Comparison of ENCODE assay signal across 12 cellular contexts in genomic region chr12:54047160-54047963, GRCh38. TPM values are rescaled to one million over a fixed set of nuclear protein-coding genes. Genes with fewer than 3 reads are reported as not detected.
DNase-seq lines count a peak whose midpoint lies in the region; ATAC-seq and TF ChIP-seq lines count a peak whose summit lies in the region.
"Had no signal": no experiment of that assay in that cellular context is flagged by ENCODE, and none has a peak within 500 bp of the region (broad histone marks: within the 10 kb centered on the region; RNA-seq: fewer than 3 reads in every experiment).

No MANE protein-coding gene starts in this region.

- peaks cover 24% of the 10 kb centered on the region for H3K4me1 ChIP-seq in CD4-positive, alpha-beta memory T cell (ENCODE audit: insufficient read depth, low read length)
- no peaks in the 10 kb centered on the region for H3K4me1 ChIP-seq in endodermal cell (ENCODE audit: control insufficient read depth, insufficient read depth, low read length)
- H3K4me1 ChIP-seq in neural progenitor cell: no peaks in the 10 kb centered on the region
- no peaks in the 10 kb centered on the region; the same call in 1 of the 2 replicates for H3K4me1 ChIP-seq in GM23248 (ENCODE audit: insufficient read depth)

- no peak overlapping the region for H3K9ac ChIP-seq in endodermal cell (ENCODE audit: extremely low read depth, low read length, poor library complexity, severe bottlenecking)
- H3K9ac ChIP-seq in neural progenitor cell: no peak overlapping the region
- no peak overlapping the region for H3K9ac ChIP-seq in GM23248

- H3K36me3 ChIP-seq in CD4-positive, alpha-beta memory T cell (ENCODE audit: insufficient read depth, low read length): no peaks in the 10 kb centered on the region
- H3K36me3 ChIP-seq in endodermal cell (ENCODE audit: control insufficient read depth, insufficient read depth, low read length) (no peaks in the 10 kb centered on the region), neural progenitor cell (no peaks in the 10 kb centered on the region), GM23248 (ENCODE audit: low read depth) (no peaks in the 10 kb centered on the region)

- in situ Hi-C loops in GM23248 (cut with MboI): no loop called here

- H3K4me2 ChIP-seq in neural progenitor cell: no peak overlapping the region
- H3K4me2 ChIP-seq in GM23248 (ENCODE audit: unreplicated experiment): no peak overlapping the region

- no peak for ATAC-seq in GM21786 (IDR thresholded peaks at IDR 0.05; ENCODE audit: unreplicated experiment)
- ATAC-seq in GM19452 (IDR thresholded peaks at IDR 0.05; ENCODE audit: unreplicated experiment): no peak

- H3K27ac ChIP-seq in CD4-positive, alpha-beta memory T cell (ENCODE audit: low read depth, low read length): no peak overlapping the region
- H3K27ac ChIP-seq in endodermal cell (ENCODE audit: low read depth, low read length) (no peak overlapping the region), neural progenitor cell (no peak overlapping the region), GM23248 (no peak overlapping the region)

- no peak overlapping the region for H3K27ac Mint-ChIP-seq in CD4-positive, alpha-beta memory T cell
- H3K27ac Mint-ChIP-seq in IgD-negative memory B cell (peak overlapping the region in 1 of 3 donors; percentile 9), endodermal cell (no peak overlapping the region), neural progenitor cell (no peak overlapping the region)

- H3K27me3 Mint-ChIP-seq in CD4-positive, alpha-beta memory T cell: peaks cover 67 to 84% of the 10 kb centered on the region in 2 donors
- H3K27me3 Mint-ChIP-seq in IgD-negative memory B cell: peaks cover 64% of the 10 kb centered on the region
- H3K27me3 Mint-ChIP-seq in endodermal cell (ENCODE audit: insufficient read depth): peaks cover 100% of the 10 kb centered on the region
- peaks cover 95% of the 10 kb centered on the region for H3K27me3 Mint-ChIP-seq in neural progenitor cell (ENCODE audit: insufficient read depth, low read depth)

- no peaks in the 10 kb centered on the region for H3K9me3 ChIP-seq in CD4-positive, alpha-beta memory T cell (ENCODE audit: control insufficient read depth in 1 of 2, low read length in 2 of 2)
- no peaks in the 10 kb centered on the region for H3K9me3 ChIP-seq in endodermal cell (ENCODE audit: control insufficient read depth, low read length)
- H3K9me3 ChIP-seq in neural progenitor cell (ENCODE audit: low read depth): no peaks in the 10 kb centered on the region
- no peaks in the 10 kb centered on the region for H3K9me3 ChIP-seq in GM23248 (ENCODE audit: low read depth)

- CTCF ChIA-PET in CD4-positive, alpha-beta memory T cell (lab: Charles Lee; ENCODE audit: partially characterized antibody): no interaction called here

- H3K4me3 ChIP-seq in CD4-positive, alpha-beta memory T cell (ENCODE audit: low read length in 2 of 2): no peak overlapping the region
- H3K4me3 ChIP-seq in endodermal cell (ENCODE audit: low read length) (no peak overlapping the region), neural progenitor cell (no peak overlapping the region), GM23248 (no peak overlapping the region)

- TF ChIP-seq CTCF in endodermal cell (conservative IDR thresholded peaks at IDR 0.05) (no peak), neural progenitor cell (IDR thresholded peaks at IDR 0.05) (no peak)

- peak overlapping the region in 5 of 8 donors; percentile 52 to 75 (median 53) for H3K4me3 Mint-ChIP-seq in CD4-positive, alpha-beta memory T cell
- H3K4me3 Mint-ChIP-seq in IgD-negative memory B cell: peak overlapping the region in 3 of 4 donors; percentile 39 to 89 (median 66)
- peak overlapping the region; percentile 29 for H3K4me3 Mint-ChIP-seq in endodermal cell
- no peak overlapping the region for H3K4me3 Mint-ChIP-seq in neural progenitor cell

- H3K79me2 ChIP-seq in neural progenitor cell (ENCODE audit: low read depth) (no peaks in the 10 kb centered on the region), GM23248 (ENCODE audit: insufficient read depth) (peaks cover 32% of the 10 kb centered on the region)

- H3F3A ChIP-seq in neural progenitor cell (ENCODE audit: low read depth) (no peaks in the 10 kb centered on the region), GM23248 (ENCODE audit: insufficient read depth) (no peaks in the 10 kb centered on the region)

- peaks cover 13 to 31% (median 19%) of the 10 kb centered on the region in 4 donors for H3K4me1 Mint-ChIP-seq in CD4-positive, alpha-beta memory T cell
- H3K4me1 Mint-ChIP-seq in IgD-negative memory B cell (peaks cover 4 to 25% (median 11%) of the 10 kb centered on the region in 3 donors), endodermal cell (peaks cover 7% of the 10 kb centered on the region), neural progenitor cell (no peaks in the 10 kb centered on the region)

- H2AFZ ChIP-seq in neural progenitor cell (replicated peaks): no peak overlapping the region
- no peak overlapping the region for H2AFZ ChIP-seq in GM23248

- no peaks in the 10 kb centered on the region for H3K9me2 ChIP-seq in GM23248 (ENCODE audit: insufficient read depth)

- peaks cover 0 to 7% (median 0%) of the 10 kb centered on the region in 8 donors for H3K9me3 Mint-ChIP-seq in CD4-positive, alpha-beta memory T cell
- H3K9me3 Mint-ChIP-seq in IgD-negative memory B cell: no peaks in the 10 kb centered on the region
- H3K9me3 Mint-ChIP-seq in endodermal cell: no peaks in the 10 kb centered on the region
- peaks cover 5% of the 10 kb centered on the region for H3K9me3 Mint-ChIP-seq in neural progenitor cell

- DNase-seq in CD4-positive, alpha-beta memory T cell: no peak
- DNase-seq in endodermal cell: peak; percentile 78
- peak; percentile 63 for DNase-seq in neural progenitor cell (ENCODE audit: low spot score)
- DNase-seq in SHP77 treated with DMSO at 0.1 percent for 48 hours (lab: John Stamatoyannopoulos, UW): no peak
- no peak for DNase-seq in GM23248
- DNase-seq: AML-193, aorta, DMS79 had no signal

- WGBS in endodermal cell (ENCODE audit: insufficient coverage in 1 of 2, insufficient read length in 1 of 2), 2 experiments: 2 to 3% methylated on average over 37 to 61 of the region's 61 CpGs
- 85 to 88% methylated on average over 56 to 61 of the region's 61 CpGs for WGBS in GM23248 (ENCODE audit: low coverage in 1 of 2, low lambda C conversion rate in 2 of 2, missing lambda C conversion rate in 2 of 2), 2 experiments

- POLR2A ChIA-PET in CD4-positive, alpha-beta memory T cell (lab: Charles Lee; ENCODE audit: partially characterized antibody): no interaction called here

- peaks cover 95% of the 10 kb centered on the region for H3K27me3 ChIP-seq in CD4-positive, alpha-beta memory T cell (ENCODE audit: insufficient read depth, low read length)
- peaks cover 100% of the 10 kb centered on the region for H3K27me3 ChIP-seq in endodermal cell (ENCODE audit: control insufficient read depth, insufficient read depth, low read length, poor library complexity, severe bottlenecking)
- H3K27me3 ChIP-seq in neural progenitor cell: peaks cover 100% of the 10 kb centered on the region
- H3K27me3 ChIP-seq in GM23248 (replicated peaks; ENCODE audit: insufficient read depth): no peaks in the 10 kb centered on the region

- intact Hi-C loops in CD4-positive, alpha-beta memory T cell (cut with micrococcal nuclease): no loop called here

- no peaks in the 10 kb centered on the region for H3K36me3 Mint-ChIP-seq in CD4-positive, alpha-beta memory T cell
- H3K36me3 Mint-ChIP-seq in IgD-negative memory B cell: peaks cover 5% of the 10 kb centered on the region
- H3K36me3 Mint-ChIP-seq in endodermal cell (ENCODE audit: low read depth): no peaks in the 10 kb centered on the region
- no peaks in the 10 kb centered on the region for H3K36me3 Mint-ChIP-seq in neural progenitor cell

- peaks cover 70% of the 10 kb centered on the region for H4K20me1 ChIP-seq in neural progenitor cell (ENCODE audit: low read depth)
- H4K20me1 ChIP-seq in GM23248 (ENCODE audit: insufficient read depth): no peaks in the 10 kb centered on the region

RNA-seq across cellular contexts. Expression of gene HOXC4, which starts 6.3 kb away (rescaled TPM):
- total RNA-seq in CD4-positive, alpha-beta memory T cell: not detected
- not detected for polyA plus RNA-seq in CD4-positive, alpha-beta memory T cell
- 2.3 TPM for polyA plus RNA-seq in IgD-negative memory B cell
- total RNA-seq in endodermal cell: not detected
- polyA plus RNA-seq in endodermal cell (2013, experiment 1 of 2): 13.4 TPM
- polyA plus RNA-seq in endodermal cell (2013, experiment 2 of 2): 10.3 TPM
- total RNA-seq in neural progenitor cell (ENCODE audit: low replicate concordance): not detected in 2 replicates
- 2.2 and 3.4 TPM in 2 replicates for total RNA-seq in GM23248 (2014; rRNA removed; shearing (Covaris generic))
- 2.3 and 3.1 TPM in 2 replicates for polyA plus RNA-seq in GM23248 (2016; fragmentation: Nextera tagmentation; extraction: Ambion mirVana)
- total RNA-seq: dermis microvascular lymphatic vessel endothelial cell had no signal

RNA-seq across cellular contexts. Expression of gene HOXC5, which starts 14.5 kb away (rescaled TPM):
- not detected for total RNA-seq in CD4-positive, alpha-beta memory T cell
- polyA plus RNA-seq in CD4-positive, alpha-beta memory T cell: not detected
- not detected for polyA plus RNA-seq in IgD-negative memory B cell
- total RNA-seq in endodermal cell: not detected
- 0.82 TPM for polyA plus RNA-seq in endodermal cell (2013, experiment 1 of 2)
- 1.7 TPM for polyA plus RNA-seq in endodermal cell (2013, experiment 2 of 2)
- total RNA-seq in neural progenitor cell (ENCODE audit: low replicate concordance): not detected in 2 replicates
- total RNA-seq in GM23248 (2014; rRNA removed; shearing (Covaris generic)): 1.1 and 1.8 TPM in 2 replicates
- 0.65 and 1.3 TPM in 2 replicates for polyA plus RNA-seq in GM23248 (2016; fragmentation: Nextera tagmentation; extraction: Ambion mirVana)
- total RNA-seq: dermis microvascular lymphatic vessel endothelial cell had no signal
- polyA plus RNA-seq: aorta had no signal

RNA-seq across cellular contexts. Expression of gene HOXC6, which starts 19.1 kb away (rescaled TPM):
- not detected for total RNA-seq in CD4-positive, alpha-beta memory T cell
- not detected for polyA plus RNA-seq in CD4-positive, alpha-beta memory T cell
- polyA plus RNA-seq in IgD-negative memory B cell: not detected
- not detected for total RNA-seq in endodermal cell
- polyA plus RNA-seq in endodermal cell (2013, experiment 1 of 2): 16.8 TPM
- polyA plus RNA-seq in endodermal cell (2013, experiment 2 of 2): 10.0 TPM
- not detected in 2 replicates for total RNA-seq in neural progenitor cell (ENCODE audit: low replicate concordance)
- 3.6 and 4.9 TPM in 2 replicates for total RNA-seq in GM23248 (2014; rRNA removed; shearing (Covaris generic))
- polyA plus RNA-seq in GM23248 (2016; fragmentation: Nextera tagmentation; extraction: Ambion mirVana): 19.9 and 20.5 TPM in 2 replicates
- total RNA-seq: dermis microvascular lymphatic vessel endothelial cell had no signal

RNA-seq across cellular contexts. Expression of gene HOXC8, which starts 38.6 kb away (rescaled TPM):
- not detected for total RNA-seq in CD4-positive, alpha-beta memory T cell
- not detected for polyA plus RNA-seq in CD4-positive, alpha-beta memory T cell
- not detected for polyA plus RNA-seq in IgD-negative memory B cell
- total RNA-seq in endodermal cell: not detected
- polyA plus RNA-seq in endodermal cell (2013, experiment 1 of 2): 3.3 TPM
- 1.6 TPM for polyA plus RNA-seq in endodermal cell (2013, experiment 2 of 2)
- total RNA-seq in neural progenitor cell (ENCODE audit: low replicate concordance): not detected in 2 replicates
- total RNA-seq in GM23248 (2014; rRNA removed; shearing (Covaris generic)): 3.8 and 11.3 TPM in 2 replicates
- 16.7 and 20.8 TPM in 2 replicates for polyA plus RNA-seq in GM23248 (2016; fragmentation: Nextera tagmentation; extraction: Ambion mirVana)
- total RNA-seq: dermis microvascular lymphatic vessel endothelial cell had no signal

RNA-seq across cellular contexts. Expression of gene HOXC9, which starts 47.4 kb away (rescaled TPM):
- not detected for total RNA-seq in CD4-positive, alpha-beta memory T cell
- not detected for polyA plus RNA-seq in CD4-positive, alpha-beta memory T cell
- polyA plus RNA-seq in IgD-negative memory B cell (not detected), GM23248 (2016; fragmentation: Nextera tagmentation; extraction: Ambion mirVana) (5.5 and 6.0 TPM in 2 replicates)
- total RNA-seq in endodermal cell (not detected), neural progenitor cell (ENCODE audit: low replicate concordance) (not detected in 2 replicates)
- polyA plus RNA-seq in endodermal cell (2013, experiment 1 of 2): 5.5 TPM
- 6.4 TPM for polyA plus RNA-seq in endodermal cell (2013, experiment 2 of 2)
- 2.5 and 3.7 TPM in 2 replicates for total RNA-seq in GM23248 (2014; rRNA removed; shearing (Covaris generic))

Comparison
In these comparisons a context has a peak if more than half of its experiments do, and no peak if none do; other contexts are left out.
1. DNase-seq: peak in endodermal cell (single experiment) and neural progenitor cell (single experiment); none in CD4-positive, alpha-beta memory T cell (0 of 5), SHP77 treated with DMSO at 0.1 percent for 48 hours (single experiment) and GM23248 (single experiment).